1 cellular context compared by ENCODE assay signal in the genomic region with DNA sequence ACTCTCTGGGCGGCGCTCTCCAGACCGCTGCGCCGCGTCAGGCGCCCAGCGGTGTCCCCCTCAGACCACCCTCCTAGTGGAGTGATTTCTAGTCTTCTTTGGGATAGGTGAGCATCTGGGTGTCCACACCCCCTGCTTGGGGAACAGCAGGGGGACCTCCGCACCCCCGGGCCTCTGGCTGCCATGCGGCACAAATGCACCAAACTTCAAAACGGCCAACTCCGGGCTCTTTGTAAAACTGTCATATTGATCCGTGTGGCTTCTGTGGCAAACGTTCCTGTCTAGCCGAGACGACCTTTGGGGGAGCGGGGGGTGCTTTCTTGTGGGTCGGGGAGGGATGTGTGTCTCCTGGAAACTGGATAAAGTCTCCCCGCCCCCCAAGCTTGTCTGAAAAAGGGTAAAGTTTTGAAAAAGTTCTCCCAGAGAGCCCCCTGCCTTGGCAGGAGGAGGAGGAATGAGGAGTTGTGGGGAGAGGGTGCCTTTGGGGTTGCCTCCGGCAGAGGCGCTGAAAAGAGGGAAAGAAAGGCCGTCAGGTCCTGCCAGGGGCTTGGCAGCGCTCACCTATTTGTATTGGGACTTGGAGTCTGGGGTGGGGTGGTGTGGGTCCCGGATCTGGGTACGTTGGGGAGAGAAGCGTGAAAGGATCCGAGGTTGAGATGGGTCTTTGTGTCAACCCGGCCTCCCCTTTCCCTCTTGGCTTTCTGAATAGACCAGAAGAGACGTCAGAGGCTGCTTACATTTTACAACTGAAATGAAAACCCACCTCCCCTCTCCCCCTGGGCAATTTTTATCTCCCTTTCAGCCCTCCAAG.
TF ChIP-seq lines count a peak whose summit lies in the region.

No MANE protein-coding gene starts in this region.

TF ChIP-seq in GM12878, 131 proteins besides CTCF, POLR2A, EP300 and RAD21:
- TF ChIP-seq JUNB (IDR thresholded peaks at IDR 0.05) (no peak), ETV6 (conservative IDR thresholded peaks at IDR 0.05 in 1 of 2, IDR thresholded peaks at IDR 0.05 in 1 of 2; ENCODE audit: borderline replicate concordance in 1 of 2, low read depth in 1 of 2) (no peak), LARP7 (IDR thresholded peaks at IDR 0.05) (0 out of 2 replicates have a peak, but pooled peaks have one; percentile 4), IKZF1 (conservative IDR thresholded peaks at IDR 0.05) (0 out of 2 replicates have a peak, but pooled peaks have one; percentile 6), NR2F1 (conservative IDR thresholded peaks at IDR 0.05) (0 out of 2 replicates have a peak, but pooled peaks have one; percentile 48), KAT2A (conservative IDR thresholded peaks at IDR 0.05; ENCODE audit: control insufficient read depth, low read depth, low read length) (no peak), SREBF2 (IDR thresholded peaks at IDR 0.05; ENCODE audit: low read length) (no peak), TAF1 (IDR thresholded peaks at IDR 0.05; ENCODE audit: borderline replicate concordance, low read depth, low read length) (no peak), SUZ12 (IDR thresholded peaks at IDR 0.05; ENCODE audit: unreplicated experiment) (no peak), RUNX3 (IDR thresholded peaks at IDR 0.05; ENCODE audit: low read length) (0 out of 2 replicates have a peak, but pooled peaks have one; percentile 12), BRCA1 (IDR thresholded peaks at IDR 0.05; ENCODE audit: low read depth, low read length) (no peak), SMC3 (IDR thresholded peaks at IDR 0.05; ENCODE audit: borderline replicate concordance, low read length) (no peak), SIN3A (IDR thresholded peaks at IDR 0.05; ENCODE audit: low read depth, low read length) (peak; percentile 29; the same call in 1 of the 2 replicates), HCFC1 (IDR thresholded peaks at IDR 0.05; ENCODE audit: low read length) (no peak), MTA2 (IDR thresholded peaks at IDR 0.05; ENCODE audit: low read depth) (no peak), RBBP5 (conservative IDR thresholded peaks at IDR 0.05) (no peak), SPI1 (IDR thresholded peaks at IDR 0.05; ENCODE audit: borderline replicate concordance, insufficient read depth, low read depth, low read length) (no peak), BACH1 (IDR thresholded peaks at IDR 0.05; ENCODE audit: borderline replicate concordance) (0 out of 2 replicates have a peak, but pooled peaks have one; percentile 23), FOXK2 (IDR thresholded peaks at IDR 0.05) (no peak), STAT3 (IDR thresholded peaks at IDR 0.05; ENCODE audit: low read depth, low read length) (no peak), HDAC2 (IDR thresholded peaks at IDR 0.05) (no peak), RB1 (IDR thresholded peaks at IDR 0.05; ENCODE audit: borderline replicate concordance) (no peak)
- TF ChIP-seq, protein P1, sequence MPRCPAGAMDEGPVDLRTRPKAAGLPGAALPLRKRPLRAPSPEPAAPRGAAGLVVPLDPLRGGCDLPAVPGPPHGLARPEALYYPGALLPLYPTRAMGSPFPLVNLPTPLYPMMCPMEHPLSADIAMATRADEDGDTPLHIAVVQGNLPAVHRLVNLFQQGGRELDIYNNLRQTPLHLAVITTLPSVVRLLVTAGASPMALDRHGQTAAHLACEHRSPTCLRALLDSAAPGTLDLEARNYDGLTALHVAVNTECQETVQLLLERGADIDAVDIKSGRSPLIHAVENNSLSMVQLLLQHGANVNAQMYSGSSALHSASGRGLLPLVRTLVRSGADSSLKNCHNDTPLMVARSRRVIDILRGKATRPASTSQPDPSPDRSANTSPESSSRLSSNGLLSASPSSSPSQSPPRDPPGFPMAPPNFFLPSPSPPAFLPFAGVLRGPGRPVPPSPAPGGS (IDR thresholded peaks at IDR 0.05; ENCODE audit: borderline replicate concordance, insufficient read depth, low read depth, low read length, poor library complexity, severe bottlenecking), result no peak
- TF ChIP-seq, protein P2, sequence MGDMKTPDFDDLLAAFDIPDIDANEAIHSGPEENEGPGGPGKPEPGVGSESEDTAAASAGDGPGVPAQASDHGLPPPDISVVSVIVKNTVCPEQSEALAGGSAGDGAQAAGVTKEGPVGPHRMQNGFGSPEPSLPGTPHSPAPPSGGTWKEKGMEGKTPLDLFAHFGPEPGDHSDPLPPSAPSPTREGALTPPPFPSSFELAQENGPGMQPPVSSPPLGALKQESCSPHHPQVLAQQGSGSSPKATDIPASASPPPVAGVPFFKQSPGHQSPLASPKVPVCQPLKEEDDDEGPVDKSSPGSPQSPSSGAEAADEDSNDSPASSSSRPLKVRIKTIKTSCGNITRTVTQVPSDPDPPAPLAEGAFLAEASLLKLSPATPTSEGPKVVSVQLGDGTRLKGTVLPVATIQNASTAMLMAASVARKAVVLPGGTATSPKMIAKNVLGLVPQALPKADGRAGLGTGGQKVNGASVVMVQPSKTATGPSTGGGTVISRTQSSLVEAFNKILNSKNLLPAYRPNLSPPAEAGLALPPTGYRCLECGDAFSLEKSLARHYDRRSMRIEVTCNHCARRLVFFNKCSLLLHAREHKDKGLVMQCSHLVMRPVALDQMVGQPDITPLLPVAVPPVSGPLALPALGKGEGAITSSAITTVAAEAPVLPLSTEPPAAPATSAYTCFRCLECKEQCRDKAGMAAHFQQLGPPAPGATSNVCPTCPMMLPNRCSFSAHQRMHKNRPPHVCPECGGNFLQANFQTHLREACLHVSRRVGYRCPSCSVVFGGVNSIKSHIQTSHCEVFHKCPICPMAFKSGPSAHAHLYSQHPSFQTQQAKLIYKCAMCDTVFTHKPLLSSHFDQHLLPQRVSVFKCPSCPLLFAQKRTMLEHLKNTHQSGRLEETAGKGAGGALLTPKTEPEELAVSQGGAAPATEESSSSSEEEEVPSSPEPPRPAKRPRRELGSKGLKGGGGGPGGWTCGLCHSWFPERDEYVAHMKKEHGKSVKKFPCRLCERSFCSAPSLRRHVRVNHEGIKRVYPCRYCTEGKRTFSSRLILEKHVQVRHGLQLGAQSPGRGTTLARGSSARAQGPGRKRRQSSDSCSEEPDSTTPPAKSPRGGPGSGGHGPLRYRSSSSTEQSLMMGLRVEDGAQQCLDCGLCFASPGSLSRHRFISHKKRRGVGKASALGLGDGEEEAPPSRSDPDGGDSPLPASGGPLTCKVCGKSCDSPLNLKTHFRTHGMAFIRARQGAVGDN (IDR thresholded peaks at IDR 0.05), result 0 out of 2 replicates have a peak, but pooled peaks have one; percentile 10
- TF ChIP-seq, protein P3, sequence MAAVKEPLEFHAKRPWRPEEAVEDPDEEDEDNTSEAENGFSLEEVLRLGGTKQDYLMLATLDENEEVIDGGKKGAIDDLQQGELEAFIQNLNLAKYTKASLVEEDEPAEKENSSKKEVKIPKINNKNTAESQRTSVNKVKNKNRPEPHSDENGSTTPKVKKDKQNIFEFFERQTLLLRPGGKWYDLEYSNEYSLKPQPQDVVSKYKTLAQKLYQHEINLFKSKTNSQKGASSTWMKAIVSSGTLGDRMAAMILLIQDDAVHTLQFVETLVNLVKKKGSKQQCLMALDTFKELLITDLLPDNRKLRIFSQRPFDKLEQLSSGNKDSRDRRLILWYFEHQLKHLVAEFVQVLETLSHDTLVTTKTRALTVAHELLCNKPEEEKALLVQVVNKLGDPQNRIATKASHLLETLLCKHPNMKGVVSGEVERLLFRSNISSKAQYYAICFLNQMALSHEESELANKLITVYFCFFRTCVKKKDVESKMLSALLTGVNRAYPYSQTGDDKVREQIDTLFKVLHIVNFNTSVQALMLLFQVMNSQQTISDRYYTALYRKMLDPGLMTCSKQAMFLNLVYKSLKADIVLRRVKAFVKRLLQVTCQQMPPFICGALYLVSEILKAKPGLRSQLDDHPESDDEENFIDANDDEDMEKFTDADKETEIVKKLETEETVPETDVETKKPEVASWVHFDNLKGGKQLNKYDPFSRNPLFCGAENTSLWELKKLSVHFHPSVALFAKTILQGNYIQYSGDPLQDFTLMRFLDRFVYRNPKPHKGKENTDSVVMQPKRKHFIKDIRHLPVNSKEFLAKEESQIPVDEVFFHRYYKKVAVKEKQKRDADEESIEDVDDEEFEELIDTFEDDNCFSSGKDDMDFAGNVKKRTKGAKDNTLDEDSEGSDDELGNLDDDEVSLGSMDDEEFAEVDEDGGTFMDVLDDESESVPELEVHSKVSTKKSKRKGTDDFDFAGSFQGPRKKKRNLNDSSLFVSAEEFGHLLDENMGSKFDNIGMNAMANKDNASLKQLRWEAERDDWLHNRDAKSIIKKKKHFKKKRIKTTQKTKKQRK (IDR thresholded peaks at IDR 0.05; ENCODE audit: low read depth, low read length), result no peak
- TF ChIP-seq, protein P4, sequence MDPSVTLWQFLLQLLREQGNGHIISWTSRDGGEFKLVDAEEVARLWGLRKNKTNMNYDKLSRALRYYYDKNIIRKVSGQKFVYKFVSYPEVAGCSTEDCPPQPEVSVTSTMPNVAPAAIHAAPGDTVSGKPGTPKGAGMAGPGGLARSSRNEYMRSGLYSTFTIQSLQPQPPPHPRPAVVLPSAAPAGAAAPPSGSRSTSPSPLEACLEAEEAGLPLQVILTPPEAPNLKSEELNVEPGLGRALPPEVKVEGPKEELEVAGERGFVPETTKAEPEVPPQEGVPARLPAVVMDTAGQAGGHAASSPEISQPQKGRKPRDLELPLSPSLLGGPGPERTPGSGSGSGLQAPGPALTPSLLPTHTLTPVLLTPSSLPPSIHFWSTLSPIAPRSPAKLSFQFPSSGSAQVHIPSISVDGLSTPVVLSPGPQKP (IDR thresholded peaks at IDR 0.05; ENCODE audit: low read depth, low read length), result no peak
- TF ChIP-seq, protein P5, sequence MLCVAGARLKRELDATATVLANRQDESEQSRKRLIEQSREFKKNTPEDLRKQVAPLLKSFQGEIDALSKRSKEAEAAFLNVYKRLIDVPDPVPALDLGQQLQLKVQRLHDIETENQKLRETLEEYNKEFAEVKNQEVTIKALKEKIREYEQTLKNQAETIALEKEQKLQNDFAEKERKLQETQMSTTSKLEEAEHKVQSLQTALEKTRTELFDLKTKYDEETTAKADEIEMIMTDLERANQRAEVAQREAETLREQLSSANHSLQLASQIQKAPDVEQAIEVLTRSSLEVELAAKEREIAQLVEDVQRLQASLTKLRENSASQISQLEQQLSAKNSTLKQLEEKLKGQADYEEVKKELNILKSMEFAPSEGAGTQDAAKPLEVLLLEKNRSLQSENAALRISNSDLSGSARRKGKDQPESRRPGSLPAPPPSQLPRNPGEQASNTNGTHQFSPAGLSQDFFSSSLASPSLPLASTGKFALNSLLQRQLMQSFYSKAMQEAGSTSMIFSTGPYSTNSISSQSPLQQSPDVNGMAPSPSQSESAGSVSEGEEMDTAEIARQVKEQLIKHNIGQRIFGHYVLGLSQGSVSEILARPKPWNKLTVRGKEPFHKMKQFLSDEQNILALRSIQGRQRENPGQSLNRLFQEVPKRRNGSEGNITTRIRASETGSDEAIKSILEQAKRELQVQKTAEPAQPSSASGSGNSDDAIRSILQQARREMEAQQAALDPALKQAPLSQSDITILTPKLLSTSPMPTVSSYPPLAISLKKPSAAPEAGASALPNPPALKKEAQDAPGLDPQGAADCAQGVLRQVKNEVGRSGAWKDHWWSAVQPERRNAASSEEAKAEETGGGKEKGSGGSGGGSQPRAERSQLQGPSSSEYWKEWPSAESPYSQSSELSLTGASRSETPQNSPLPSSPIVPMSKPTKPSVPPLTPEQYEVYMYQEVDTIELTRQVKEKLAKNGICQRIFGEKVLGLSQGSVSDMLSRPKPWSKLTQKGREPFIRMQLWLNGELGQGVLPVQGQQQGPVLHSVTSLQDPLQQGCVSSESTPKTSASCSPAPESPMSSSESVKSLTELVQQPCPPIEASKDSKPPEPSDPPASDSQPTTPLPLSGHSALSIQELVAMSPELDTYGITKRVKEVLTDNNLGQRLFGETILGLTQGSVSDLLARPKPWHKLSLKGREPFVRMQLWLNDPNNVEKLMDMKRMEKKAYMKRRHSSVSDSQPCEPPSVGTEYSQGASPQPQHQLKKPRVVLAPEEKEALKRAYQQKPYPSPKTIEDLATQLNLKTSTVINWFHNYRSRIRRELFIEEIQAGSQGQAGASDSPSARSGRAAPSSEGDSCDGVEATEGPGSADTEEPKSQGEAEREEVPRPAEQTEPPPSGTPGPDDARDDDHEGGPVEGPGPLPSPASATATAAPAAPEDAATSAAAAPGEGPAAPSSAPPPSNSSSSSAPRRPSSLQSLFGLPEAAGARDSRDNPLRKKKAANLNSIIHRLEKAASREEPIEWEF (IDR thresholded peaks at IDR 0.05; ENCODE audit: insufficient replicate concordance, low read depth, low read length), result no peak
- TF ChIP-seq, protein P6, sequence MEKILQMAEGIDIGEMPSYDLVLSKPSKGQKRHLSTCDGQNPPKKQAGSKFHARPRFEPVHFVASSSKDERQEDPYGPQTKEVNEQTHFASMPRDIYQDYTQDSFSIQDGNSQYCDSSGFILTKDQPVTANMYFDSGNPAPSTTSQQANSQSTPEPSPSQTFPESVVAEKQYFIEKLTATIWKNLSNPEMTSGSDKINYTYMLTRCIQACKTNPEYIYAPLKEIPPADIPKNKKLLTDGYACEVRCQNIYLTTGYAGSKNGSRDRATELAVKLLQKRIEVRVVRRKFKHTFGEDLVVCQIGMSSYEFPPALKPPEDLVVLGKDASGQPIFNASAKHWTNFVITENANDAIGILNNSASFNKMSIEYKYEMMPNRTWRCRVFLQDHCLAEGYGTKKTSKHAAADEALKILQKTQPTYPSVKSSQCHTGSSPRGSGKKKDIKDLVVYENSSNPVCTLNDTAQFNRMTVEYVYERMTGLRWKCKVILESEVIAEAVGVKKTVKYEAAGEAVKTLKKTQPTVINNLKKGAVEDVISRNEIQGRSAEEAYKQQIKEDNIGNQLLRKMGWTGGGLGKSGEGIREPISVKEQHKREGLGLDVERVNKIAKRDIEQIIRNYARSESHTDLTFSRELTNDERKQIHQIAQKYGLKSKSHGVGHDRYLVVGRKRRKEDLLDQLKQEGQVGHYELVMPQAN (conservative IDR thresholded peaks at IDR 0.05), result peak; percentile 47; the same call in 1 of the 2 replicates
